8 cellular contexts compared by ENCODE assay signal in the genomic region with DNA sequence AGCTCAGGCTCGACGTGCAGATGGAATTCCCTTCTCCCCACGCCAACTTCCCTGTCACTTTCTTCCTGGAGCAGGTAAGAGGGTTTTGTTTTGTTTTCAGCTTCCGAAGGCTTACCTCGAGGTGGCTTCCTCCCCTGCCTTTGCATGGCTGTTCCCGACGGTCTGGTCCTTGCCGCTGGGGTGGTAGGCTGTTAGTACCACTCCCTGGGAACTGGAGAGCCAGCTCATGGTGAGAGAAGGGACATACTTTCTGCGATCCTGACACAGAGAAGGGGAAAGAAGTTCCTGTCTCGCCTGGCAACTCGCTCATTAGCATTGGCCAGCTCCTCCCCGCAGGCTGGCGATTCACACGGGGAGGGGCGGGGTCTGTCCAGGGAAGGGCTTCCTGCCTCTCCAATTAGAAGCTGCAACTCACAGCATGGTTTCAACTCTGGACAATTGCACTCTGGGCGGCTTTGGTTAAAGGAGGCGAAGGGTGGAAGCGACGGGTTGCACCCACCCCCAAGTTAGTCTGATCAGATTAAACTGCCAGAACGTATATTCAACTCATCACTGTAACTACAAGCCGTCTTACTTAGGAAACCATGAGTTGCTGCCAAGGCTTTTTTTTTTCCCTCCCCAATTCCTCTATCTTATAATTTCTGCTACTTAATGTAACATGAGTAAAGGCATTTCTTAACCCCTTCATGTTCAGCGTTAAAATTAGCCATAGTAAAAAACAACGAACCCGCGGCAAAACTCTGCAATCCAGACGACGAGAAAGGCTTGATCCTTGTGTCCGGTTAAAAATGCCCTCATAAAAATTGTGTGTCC. TPM values are rescaled to one million over a fixed set of nuclear protein-coding genes. Genes with fewer than 3 reads are reported as not detected.
A peak's percentile ranks its signal among the peaks of the same experiment; 100 is the strongest.
DNase-seq lines count a peak whose midpoint lies in the region; ATAC-seq and TF ChIP-seq lines count a peak whose summit lies in the region.

A gene with protein sequence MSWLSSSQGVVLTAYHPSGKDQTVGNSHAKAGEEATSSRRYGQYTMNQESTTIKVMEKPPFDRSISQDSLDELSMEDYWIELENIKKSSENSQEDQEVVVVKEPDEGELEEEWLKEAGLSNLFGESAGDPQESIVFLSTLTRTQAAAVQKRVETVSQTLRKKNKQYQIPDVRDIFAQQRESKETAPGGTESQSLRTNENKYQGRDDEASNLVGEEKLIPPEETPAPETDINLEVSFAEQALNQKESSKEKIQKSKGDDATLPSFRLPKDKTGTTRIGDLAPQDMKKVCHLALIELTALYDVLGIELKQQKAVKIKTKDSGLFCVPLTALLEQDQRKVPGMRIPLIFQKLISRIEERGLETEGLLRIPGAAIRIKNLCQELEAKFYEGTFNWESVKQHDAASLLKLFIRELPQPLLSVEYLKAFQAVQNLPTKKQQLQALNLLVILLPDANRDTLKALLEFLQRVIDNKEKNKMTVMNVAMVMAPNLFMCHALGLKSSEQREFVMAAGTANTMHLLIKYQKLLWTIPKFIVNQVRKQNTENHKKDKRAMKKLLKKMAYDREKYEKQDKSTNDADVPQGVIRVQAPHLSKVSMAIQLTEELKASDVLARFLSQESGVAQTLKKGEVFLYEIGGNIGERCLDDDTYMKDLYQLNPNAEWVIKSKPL (minus strand): TSS at position 269 of the 813 bp plus-strand sequence. CDS start 41 bp downstream, at position 228.

- H3K9me3 ChIP-seq in HUES6 (ENCODE audit: control insufficient read depth, insufficient read depth, low read depth, low read length) (no peaks in the 10 kb centered on the region), SJSA1 (replicated peaks) (no peaks in the 10 kb centered on the region; the same call in 1 of the 2 replicates), thoracic aorta (no peaks in the 10 kb centered on the region)

- H3K27me3 ChIP-seq in HUES6 (ENCODE audit: control insufficient read depth, insufficient read depth, low read length) (no peaks in the 10 kb centered on the region), SJSA1 (replicated peaks) (no peaks in the 10 kb centered on the region), thoracic aorta (replicated peaks; ENCODE audit: insufficient read depth) (no peaks in the 10 kb centered on the region)

- ATAC-seq in GM21447 (IDR thresholded peaks at IDR 0.05; ENCODE audit: unreplicated experiment) (peak; percentile 93), omental fat pad (ENCODE audit: low FRiP score) (peak; percentile 96), thoracic aorta (ENCODE audit: insufficient number of reproducible peaks, low FRiP score, low read depth) (peak; percentile 87)

- H3K4me1 ChIP-seq in HUES6 (ENCODE audit: control insufficient read depth, insufficient read depth, low read length) (peaks cover 11% of the 10 kb centered on the region), SJSA1 (replicated peaks) (peaks cover 20% of the 10 kb centered on the region), thoracic aorta (ENCODE audit: control insufficient read depth in 1 of 2, low read depth in 2 of 2) (peaks cover 5 to 15% of the 10 kb centered on the region in 2 donors)

- DNase-seq in DMS153 (lab: John Stamatoyannopoulos, UW) = peak; percentile 70
- DNase-seq in SJSA1 (ENCODE audit: low read depth in 1 of 2, low spot score in 2 of 2) = peak; percentile 91 to 94
- peak; percentile 61 for DNase-seq in activated naive CD4-positive, alpha-beta T cell treated with anti-CD3 and anti-CD28 coated beads, Interleukin-2, amount 50 U/mL, for 16 hours
- peak; percentile 60 for DNase-seq in glomerular endothelial cell (ENCODE audit: extremely low read depth, low read depth, low spot score)
- peak; percentile 66 for DNase-seq in omental fat pad (ENCODE audit: low spot score)
- peak; percentile 67 for DNase-seq in thoracic aorta (ENCODE audit: low spot score)

- TF ChIP-seq CTCF in omental fat pad (IDR thresholded peaks at IDR 0.05) (no peak), thoracic aorta (IDR thresholded peaks at IDR 0.05) (no peak)

- H3K4me3 ChIP-seq in HUES6 (ENCODE audit: low read depth, low read length) (peak within 1 kb of the TSS; percentile 62), SJSA1 (peak within 1 kb of the TSS; percentile 46), thoracic aorta (peak within 1 kb of the TSS; percentile 89)

- no peak within 1 kb of the TSS for H3K27ac ChIP-seq in HUES6 (ENCODE audit: low read depth, low read length)
- H3K27ac ChIP-seq in SJSA1 = peak within 1 kb of the TSS; percentile 32
- peak within 1 kb of the TSS; percentile 80 to 81 for H3K27ac ChIP-seq in thoracic aorta

- peak within 1 kb of the TSS; percentile 30 for H3K9ac ChIP-seq in HUES6 (ENCODE audit: low read length)

- no peaks in the 10 kb centered on the region for H3K36me3 ChIP-seq in HUES6 (ENCODE audit: control insufficient read depth, insufficient read depth, low read length)
- H3K36me3 ChIP-seq in SJSA1 = peaks cover 11% of the 10 kb centered on the region; the same call in 1 of the 2 replicates
- no peaks in the 10 kb centered on the region for H3K36me3 ChIP-seq in thoracic aorta

RNA-seq across cellular contexts. Expression of the gene that starts here (rescaled TPM):
- 32.0 and 34.5 TPM in 2 replicates for total RNA-seq in SJSA1 (2014; rRNA removed; shearing (Covaris generic))
- total RNA-seq in glomerular endothelial cell (46.6 TPM in 2 replicates), omental fat pad (10 to 100 TPM; 29.1 to 47.2 (median 38.5) TPM), thoracic aorta (10 to 100 TPM; 24.8 to 37.0 TPM)
